In genomic region chr3:186930143-186930638, GRCh38 we compare ENCODE assay signal across 1 cellular context.
A peak's percentile ranks its signal among the peaks of the same experiment; 100 is the strongest.
TF ChIP-seq lines count a peak whose summit lies in the region.

A gene with protein sequence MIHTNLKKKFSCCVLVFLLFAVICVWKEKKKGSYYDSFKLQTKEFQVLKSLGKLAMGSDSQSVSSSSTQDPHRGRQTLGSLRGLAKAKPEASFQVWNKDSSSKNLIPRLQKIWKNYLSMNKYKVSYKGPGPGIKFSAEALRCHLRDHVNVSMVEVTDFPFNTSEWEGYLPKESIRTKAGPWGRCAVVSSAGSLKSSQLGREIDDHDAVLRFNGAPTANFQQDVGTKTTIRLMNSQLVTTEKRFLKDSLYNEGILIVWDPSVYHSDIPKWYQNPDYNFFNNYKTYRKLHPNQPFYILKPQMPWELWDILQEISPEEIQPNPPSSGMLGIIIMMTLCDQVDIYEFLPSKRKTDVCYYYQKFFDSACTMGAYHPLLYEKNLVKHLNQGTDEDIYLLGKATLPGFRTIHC (plus strand): TSS chr3:186930526. CDS start chr3:187042704, 112,178 bp downstream.

TF ChIP-seq in K562, 482 proteins besides CTCF, POLR2A, EP300 and RAD21 (continued from another document and continues in another):
- TF ChIP-seq, protein P1, sequence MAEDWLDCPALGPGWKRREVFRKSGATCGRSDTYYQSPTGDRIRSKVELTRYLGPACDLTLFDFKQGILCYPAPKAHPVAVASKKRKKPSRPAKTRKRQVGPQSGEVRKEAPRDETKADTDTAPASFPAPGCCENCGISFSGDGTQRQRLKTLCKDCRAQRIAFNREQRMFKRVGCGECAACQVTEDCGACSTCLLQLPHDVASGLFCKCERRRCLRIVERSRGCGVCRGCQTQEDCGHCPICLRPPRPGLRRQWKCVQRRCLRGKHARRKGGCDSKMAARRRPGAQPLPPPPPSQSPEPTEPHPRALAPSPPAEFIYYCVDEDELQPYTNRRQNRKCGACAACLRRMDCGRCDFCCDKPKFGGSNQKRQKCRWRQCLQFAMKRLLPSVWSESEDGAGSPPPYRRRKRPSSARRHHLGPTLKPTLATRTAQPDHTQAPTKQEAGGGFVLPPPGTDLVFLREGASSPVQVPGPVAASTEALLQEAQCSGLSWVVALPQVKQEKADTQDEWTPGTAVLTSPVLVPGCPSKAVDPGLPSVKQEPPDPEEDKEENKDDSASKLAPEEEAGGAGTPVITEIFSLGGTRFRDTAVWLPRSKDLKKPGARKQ (CRISPR knock-in tag; IDR thresholded peaks at IDR 0.05), result no peak; the same call in 1 of the 2 replicates
- TF ChIP-seq ERF (CRISPR knock-in tag; IDR thresholded peaks at IDR 0.05) (no peak), BHLHE40 (IDR thresholded peaks at IDR 0.05; ENCODE audit: low read length) (no peak), ZNF444 (CRISPR knock-in tag; IDR thresholded peaks at IDR 0.05) (no peak), SNIP1 (IDR thresholded peaks at IDR 0.05; ENCODE audit: low read depth) (no peak), NR2C1 (IDR thresholded peaks at IDR 0.05) (no peak), NR2C1 (tag; IDR thresholded peaks at IDR 0.05) (peak; percentile 64), ZNF282 (CRISPR knock-in tag; IDR thresholded peaks at IDR 0.05) (no peak), NR4A1 (CRISPR knock-in tag; IDR thresholded peaks at IDR 0.05) (no peak), NR4A1 (tag; IDR thresholded peaks at IDR 0.05) (no peak), ZNF24 (IDR thresholded peaks at IDR 0.05) (peak; percentile 47; the same call in 1 of the 2 replicates), BACH1 (tag; IDR thresholded peaks at IDR 0.05) (no peak), ZSCAN32 (CRISPR knock-in tag; IDR thresholded peaks at IDR 0.05) (no peak), ELF1 (tag; IDR thresholded peaks at IDR 0.05) (0 out of 2 replicates have a peak, but pooled peaks have one; percentile 29), BRD4 (IDR thresholded peaks at IDR 0.05) (no peak; the same call in 1 of the 2 replicates), TCFL5 (CRISPR knock-in tag; conservative IDR thresholded peaks at IDR 0.05) (no peak), KLF1 (tag; IDR thresholded peaks at IDR 0.05) (no peak), ZFP91 (CRISPR knock-in tag; IDR thresholded peaks at IDR 0.05) (no peak), RBM15 (IDR thresholded peaks at IDR 0.05; ENCODE audit: insufficient read depth, low read length) (no peak), ZNF23 (CRISPR knock-in tag; IDR thresholded peaks at IDR 0.05) (no peak), ZBTB34 (CRISPR knock-in tag; IDR thresholded peaks at IDR 0.05) (no peak), GATAD2A (IDR thresholded peaks at IDR 0.05) (0 out of 2 replicates have a peak, but pooled peaks have one; percentile 32), ZNF165 (CRISPR knock-in tag; IDR thresholded peaks at IDR 0.05; ENCODE audit: borderline replicate concordance) (no peak), LEF1 (IDR thresholded peaks at IDR 0.05) (no peak), RAD51 (IDR thresholded peaks at IDR 0.05; ENCODE audit: borderline replicate concordance, low read depth) (no peak), GABPA (tag; conservative IDR thresholded peaks at IDR 0.05; ENCODE audit: low read depth) (no peak), ZBTB2 (IDR thresholded peaks at IDR 0.05) (peak; percentile 66), MCM3 (IDR thresholded peaks at IDR 0.05) (no peak), ZKSCAN3 (CRISPR knock-in tag; IDR thresholded peaks at IDR 0.05) (no peak), NFIC (IDR thresholded peaks at IDR 0.05) (no peak), ZNF551 (CRISPR knock-in tag; IDR thresholded peaks at IDR 0.05) (no peak), CREB1 (IDR thresholded peaks at IDR 0.05) (peak; percentile 36; the same call in 1 of the 2 replicates), CREB1 (CRISPR knock-in tag; IDR thresholded peaks at IDR 0.05) (no peak), ELF4 (CRISPR knock-in tag; IDR thresholded peaks at IDR 0.05) (no peak), PRPF4 (IDR thresholded peaks at IDR 0.05; ENCODE audit: insufficient read depth, low read depth, low read length, poor library complexity, severe bottlenecking) (no peak), SNRNP70 (optimal IDR thresholded peaks at IDR 0.05; ENCODE audit: low read depth, low read length) (no peak), CSDE1 (IDR thresholded peaks at IDR 0.05) (no peak), MEF2A (IDR thresholded peaks at IDR 0.05; ENCODE audit: control insufficient read depth, low read depth, low read length) (no peak), KAT8 (IDR thresholded peaks at IDR 0.05; ENCODE audit: low read depth) (no peak), ZNF324 (CRISPR knock-in tag; IDR thresholded peaks at IDR 0.05) (no peak), CHD4 (IDR thresholded peaks at IDR 0.05; ENCODE audit: insufficient read depth, insufficient replicate concordance, low read depth, low read length, poor library complexity, severe bottlenecking) (no peak), ZNF699 (CRISPR knock-in tag; IDR thresholded peaks at IDR 0.05; ENCODE audit: insufficient replicate concordance) (no peak), LCOR (CRISPR knock-in tag; IDR thresholded peaks at IDR 0.05) (peak; percentile 58; the same call in 1 of the 2 replicates), BRF1 (IDR thresholded peaks at IDR 0.05; ENCODE audit: borderline replicate concordance, extremely low read depth, insufficient read length) (no peak), PHB (CRISPR knock-in tag; IDR thresholded peaks at IDR 0.05) (no peak), ZNF696 (CRISPR knock-in tag; conservative IDR thresholded peaks at IDR 0.05) (no peak), RCOR1 (IDR thresholded peaks at IDR 0.05; ENCODE audit: borderline replicate concordance in 1 of 2, low read depth in 2 of 2, low read length in 2 of 2) (peak; percentile 33 to 77; a peak in 3 of 4 replicates), TOE1 (IDR thresholded peaks at IDR 0.05; ENCODE audit: borderline replicate concordance) (no peak), TOE1 (CRISPR knock-in tag; IDR thresholded peaks at IDR 0.05; ENCODE audit: borderline replicate concordance, low read depth) (no peak), TSC22D4 (tag; IDR thresholded peaks at IDR 0.05) (no peak), MBD2 (IDR thresholded peaks at IDR 0.05; ENCODE audit: borderline replicate concordance, low read depth) (no peak), KLF16 (IDR thresholded peaks at IDR 0.05) (no peak), TGIF2 (CRISPR knock-in tag; IDR thresholded peaks at IDR 0.05) (no peak), TEAD2 (tag; IDR thresholded peaks at IDR 0.05) (no peak), BRCA1 (IDR thresholded peaks at IDR 0.05) (no peak), BRCA1 (CRISPR knock-in tag; IDR thresholded peaks at IDR 0.05) (no peak), TCF7L2 (IDR thresholded peaks at IDR 0.05; ENCODE audit: low read depth, low read length) (no peak), SMAD4 (CRISPR knock-in tag; conservative IDR thresholded peaks at IDR 0.05) (peak; percentile 78; the same call in 1 of the 2 replicates), ZNF140 (CRISPR knock-in tag; IDR thresholded peaks at IDR 0.05) (no peak), NR2F6 (CRISPR knock-in tag; IDR thresholded peaks at IDR 0.05) (no peak), NFRKB (IDR thresholded peaks at IDR 0.05; ENCODE audit: low read depth) (no peak)
- TF ChIP-seq, protein P2, sequence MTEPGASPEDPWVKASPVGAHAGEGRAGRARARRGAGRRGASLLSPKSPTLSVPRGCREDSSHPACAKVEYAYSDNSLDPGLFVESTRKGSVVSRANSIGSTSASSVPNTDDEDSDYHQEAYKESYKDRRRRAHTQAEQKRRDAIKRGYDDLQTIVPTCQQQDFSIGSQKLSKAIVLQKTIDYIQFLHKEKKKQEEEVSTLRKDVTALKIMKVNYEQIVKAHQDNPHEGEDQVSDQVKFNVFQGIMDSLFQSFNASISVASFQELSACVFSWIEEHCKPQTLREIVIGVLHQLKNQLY (CRISPR knock-in tag; conservative IDR thresholded peaks at IDR 0.05), result no peak
- TF ChIP-seq, protein P3, sequence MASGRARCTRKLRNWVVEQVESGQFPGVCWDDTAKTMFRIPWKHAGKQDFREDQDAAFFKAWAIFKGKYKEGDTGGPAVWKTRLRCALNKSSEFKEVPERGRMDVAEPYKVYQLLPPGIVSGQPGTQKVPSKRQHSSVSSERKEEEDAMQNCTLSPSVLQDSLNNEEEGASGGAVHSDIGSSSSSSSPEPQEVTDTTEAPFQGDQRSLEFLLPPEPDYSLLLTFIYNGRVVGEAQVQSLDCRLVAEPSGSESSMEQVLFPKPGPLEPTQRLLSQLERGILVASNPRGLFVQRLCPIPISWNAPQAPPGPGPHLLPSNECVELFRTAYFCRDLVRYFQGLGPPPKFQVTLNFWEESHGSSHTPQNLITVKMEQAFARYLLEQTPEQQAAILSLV (tag; IDR thresholded peaks at IDR 0.05), result no peak
- TF ChIP-seq, protein P4, sequence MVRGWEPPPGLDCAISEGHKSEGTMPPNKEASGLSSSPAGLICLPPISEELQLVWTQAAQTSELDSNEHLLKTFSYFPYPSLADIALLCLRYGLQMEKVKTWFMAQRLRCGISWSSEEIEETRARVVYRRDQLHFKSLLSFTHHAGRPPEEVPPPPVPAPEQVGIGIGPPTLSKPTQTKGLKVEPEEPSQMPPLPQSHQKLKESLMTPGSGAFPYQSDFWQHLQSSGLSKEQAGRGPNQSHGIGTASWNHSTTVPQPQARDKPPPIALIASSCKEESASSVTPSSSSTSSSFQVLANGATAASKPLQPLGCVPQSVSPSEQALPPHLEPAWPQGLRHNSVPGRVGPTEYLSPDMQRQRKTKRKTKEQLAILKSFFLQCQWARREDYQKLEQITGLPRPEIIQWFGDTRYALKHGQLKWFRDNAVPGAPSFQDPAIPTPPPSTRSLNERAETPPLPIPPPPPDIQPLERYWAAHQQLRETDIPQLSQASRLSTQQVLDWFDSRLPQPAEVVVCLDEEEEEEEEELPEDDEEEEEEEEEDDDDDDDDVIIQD (CRISPR knock-in tag; IDR thresholded peaks at IDR 0.05), result no peak
- TF ChIP-seq, protein P5, sequence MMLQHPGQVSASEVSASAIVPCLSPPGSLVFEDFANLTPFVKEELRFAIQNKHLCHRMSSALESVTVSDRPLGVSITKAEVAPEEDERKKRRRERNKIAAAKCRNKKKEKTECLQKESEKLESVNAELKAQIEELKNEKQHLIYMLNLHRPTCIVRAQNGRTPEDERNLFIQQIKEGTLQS (IDR thresholded peaks at IDR 0.05), result no peak
- TF ChIP-seq, protein P5 (CRISPR knock-in tag; conservative IDR thresholded peaks at IDR 0.05), result 0 out of 2 replicates have a peak, but pooled peaks have one; percentile 63
- TF ChIP-seq, protein P6, sequence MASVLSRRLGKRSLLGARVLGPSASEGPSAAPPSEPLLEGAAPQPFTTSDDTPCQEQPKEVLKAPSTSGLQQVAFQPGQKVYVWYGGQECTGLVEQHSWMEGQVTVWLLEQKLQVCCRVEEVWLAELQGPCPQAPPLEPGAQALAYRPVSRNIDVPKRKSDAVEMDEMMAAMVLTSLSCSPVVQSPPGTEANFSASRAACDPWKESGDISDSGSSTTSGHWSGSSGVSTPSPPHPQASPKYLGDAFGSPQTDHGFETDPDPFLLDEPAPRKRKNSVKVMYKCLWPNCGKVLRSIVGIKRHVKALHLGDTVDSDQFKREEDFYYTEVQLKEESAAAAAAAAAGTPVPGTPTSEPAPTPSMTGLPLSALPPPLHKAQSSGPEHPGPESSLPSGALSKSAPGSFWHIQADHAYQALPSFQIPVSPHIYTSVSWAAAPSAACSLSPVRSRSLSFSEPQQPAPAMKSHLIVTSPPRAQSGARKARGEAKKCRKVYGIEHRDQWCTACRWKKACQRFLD (CRISPR knock-in tag; IDR thresholded peaks at IDR 0.05), result no peak
